1 cellular context compared by ENCODE assay signal in genomic region chr17:16872836-16873653, GRCh38.
TF ChIP-seq lines count a peak whose summit lies in the region.

No MANE protein-coding gene starts in this region.

TF ChIP-seq in GM23338, 12 proteins besides CTCF, POLR2A, EP300 and RAD21 (continued from another document):
- no peak for TF ChIP-seq ZNF462 (CRISPR knock-in tag; IDR thresholded peaks at IDR 0.05)
- no peak for TF ChIP-seq ZNF331 (CRISPR knock-in tag; IDR thresholded peaks at IDR 0.05; ENCODE audit: low read depth)
- TF ChIP-seq NANOG (IDR thresholded peaks at IDR 0.05; ENCODE audit: borderline replicate concordance): no peak
